19 cellular contexts compared by ENCODE assay signal in the genomic region with DNA sequence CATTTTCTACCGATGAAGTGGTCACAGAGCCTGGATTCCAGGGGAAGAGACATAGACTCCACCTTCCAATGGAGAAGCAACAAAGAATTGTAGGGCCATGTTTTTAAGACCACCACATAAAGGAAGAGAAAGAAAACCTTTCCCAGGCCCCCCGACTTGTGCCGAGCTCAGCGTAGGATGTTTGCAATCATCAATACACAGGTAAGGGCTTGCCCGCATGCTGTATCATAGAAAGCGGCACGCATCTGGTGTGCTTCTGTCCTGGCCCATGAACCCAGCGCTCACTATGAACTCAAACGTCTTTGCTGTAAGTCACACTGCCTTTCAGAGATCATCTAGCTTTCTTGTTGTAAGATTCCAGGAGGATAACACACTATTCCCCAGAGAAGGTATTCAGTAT.
"Had no signal": no experiment of that assay in that cellular context is flagged by ENCODE, and none has a peak within 500 bp of the region (broad histone marks: within the 10 kb centered on the region; RNA-seq: fewer than 3 reads in every experiment).

No MANE protein-coding gene starts in this region.

- H3K36me3 ChIP-seq: left ventricle myocardium inferior, sigmoid colon, spleen, upper lobe of left lung had no signal

- H3K4me3 ChIP-seq: hepatocyte, left ventricle myocardium inferior, sigmoid colon, spleen, upper lobe of left lung had no signal

- H3K27ac ChIP-seq: hepatocyte, left ventricle myocardium inferior, sigmoid colon, spleen, upper lobe of left lung, VCaP had no signal

- H3K9me3 ChIP-seq: upper lobe of left lung had no signal

- ATAC-seq: activated CD4-positive, CD25-positive, alpha-beta regulatory T cell treated with anti-CD3 and anti-CD28 coated beads, Interleukin-2, amount 50 U/mL, for 24 hours; activated CD8-positive, alpha-beta memory T cell treated with anti-CD3 and anti-CD28 coated beads, Interleukin-2, amount 10 ng/mL, durations not matched to agents 7 days and 5 days; activated naive CD8-positive, alpha-beta T cell treated with anti-CD3 and anti-CD28 coated beads, Interleukin-2, amount 50 U/mL, for 24 hours had no signal

- H3K27me3 ChIP-seq: hepatocyte, upper lobe of left lung had no signal

- DNase-seq: activated CD4-positive, alpha-beta memory T cell treated with anti-CD3 and anti-CD28 coated beads, Interleukin-2, amount 10 ng/mL, durations not matched to agents 7 days and 5 days; activated CD4-positive, alpha-beta T cell treated with anti-CD3 and anti-CD28 coated beads, Interleukin-2, amount 10 ng/mL, durations not matched to agents 24 days and 14 days; activated CD8-positive, alpha-beta memory T cell treated with anti-CD3 and anti-CD28 coated beads, Interleukin-2, amount 10 ng/mL, durations not matched to agents 7 days and 5 days; activated gamma-delta T cell; activated naive CD4-positive, alpha-beta T cell treated with anti-CD3 and anti-CD28 coated beads, Interleukin-2, amount 50 U/mL, for 16 hours; activated naive CD8-positive, alpha-beta T cell treated with anti-CD3 and anti-CD28 coated beads, Interleukin-2, amount 50 U/mL, for 24 hours; activated T-cell treated with anti-CD3 and anti-CD28 coated beads for 4 hours; effector CD8-positive, alpha-beta T cell; foreskin melanocyte; left ventricle myocardium inferior; occipital lobe; sigmoid colon; spleen; stimulated activated CD4-positive, alpha-beta T cell treated with anti-CD3 and anti-CD28 coated beads, Interleukin-4, amount 100 ng/mL, for 1 hour; stimulated activated naive CD4-positive, alpha-beta T cell; upper lobe of left lung had no signal

- H3K4me1 ChIP-seq: left ventricle myocardium inferior, sigmoid colon, spleen, upper lobe of left lung had no signal
